9 cellular contexts compared by ENCODE assay signal in the genomic region with DNA sequence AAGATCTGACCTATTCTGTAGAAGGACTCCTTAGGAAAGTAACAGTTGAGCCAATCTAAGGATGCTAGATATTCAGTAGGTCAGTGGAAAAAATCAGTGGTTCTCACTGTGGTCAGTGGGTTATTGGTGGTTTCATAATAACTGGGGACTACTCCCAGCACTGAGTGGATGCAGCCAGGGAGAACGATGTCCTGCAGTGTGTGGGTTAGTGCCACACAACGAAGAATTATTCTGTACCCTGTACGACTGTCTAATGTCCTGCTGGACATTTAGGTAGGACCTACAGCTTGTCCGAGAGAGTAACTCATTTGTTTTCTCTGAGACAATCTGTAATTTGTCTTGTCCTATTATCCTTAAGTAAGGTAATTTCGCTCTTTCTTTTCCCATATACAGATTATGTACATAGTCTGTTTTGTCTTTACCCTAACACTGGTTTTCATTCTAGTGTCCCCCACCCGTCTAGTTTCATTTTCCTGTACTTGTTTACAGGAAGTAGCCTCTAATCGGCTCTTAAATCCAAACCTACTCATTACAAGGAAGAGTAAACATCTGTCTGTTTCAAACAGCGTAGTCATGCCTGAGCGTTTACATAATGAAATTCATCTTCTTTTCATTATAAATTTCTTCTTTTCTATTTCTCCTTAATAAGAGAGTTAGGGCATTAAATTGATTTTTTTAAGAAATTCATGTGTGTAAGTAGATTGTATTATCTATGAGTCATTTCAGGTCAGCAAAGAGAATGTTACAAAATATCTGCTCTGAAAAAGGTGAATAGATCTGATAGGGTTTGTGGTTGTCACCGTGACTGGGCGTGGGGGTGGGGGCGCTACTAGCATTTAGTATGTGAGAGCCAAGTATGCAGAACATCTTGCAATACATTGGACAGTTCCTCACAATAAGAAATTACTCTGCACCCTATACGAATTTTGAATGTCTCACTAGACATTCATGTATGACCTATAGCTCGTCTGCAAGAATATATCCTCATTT. TPM values are rescaled to one million over a fixed set of nuclear protein-coding genes. Genes with fewer than 3 reads are reported as not detected.
DNase-seq lines count a peak whose midpoint lies in the region; ATAC-seq, FAIRE-seq and TF ChIP-seq lines count a peak whose summit lies in the region.
"Had no signal": no experiment of that assay in that cellular context is flagged by ENCODE, and none has a peak within 500 bp of the region (broad histone marks: within the 10 kb centered on the region; RNA-seq: fewer than 3 reads in every experiment).

No MANE protein-coding gene starts in this region.

- H3K9me2 ChIP-seq in Loucy (replicated peaks; ENCODE audit: low read depth, low read length), result no peaks in the 10 kb centered on the region

- H3K27me3 ChIP-seq in BLaER1 treated with 17β-estradiol and CSF1 and Interleukin-3, amounts not matched to agents 10 nM and 100 nM, result no peaks in the 10 kb centered on the region
- no peaks in the 10 kb centered on the region for H3K27me3 ChIP-seq in Loucy (ENCODE audit: insufficient read depth, low read length, poor library complexity, severe bottlenecking)
- H3K27me3 ChIP-seq in upper lobe of right lung, result no peaks in the 10 kb centered on the region
- H3K27me3 ChIP-seq: pancreas had no signal

- H3K4me3 Mint-ChIP-seq in activated CD8-positive, alpha-beta T cell treated with anti-CD3 and anti-CD28 coated beads for 36 hours, result no peak overlapping the region

- intact Hi-C loops in activated CD8-positive, alpha-beta T cell treated with anti-CD3 and anti-CD28 coated beads for 36 hours (cut with micrococcal nuclease), result no loop called here
- intact Hi-C loops in upper lobe of right lung (cut with DNase I), result no loop called here

- DNase-seq in activated CD8-positive, alpha-beta T cell treated with anti-CD3 and anti-CD28 coated beads for 36 hours, result peak; percentile 91
- DNase-seq in upper lobe of right lung, result no peak
- DNase-seq: pancreas had no signal

- H3F3A ChIP-seq in Loucy (ENCODE audit: low read depth), result peaks cover 11% of the 10 kb centered on the region

- peaks cover 0 to 44% (median 11%) of the 10 kb centered on the region in 11 experiments; a peak in 15 of 22 replicates for H4K20me1 ChIP-seq in BLaER1 treated with 17β-estradiol and CSF1 and Interleukin-3, amounts not matched to agents 10 nM and 100 nM
- H4K20me1 ChIP-seq in Loucy (ENCODE audit: insufficient read depth, low read length, poor library complexity, severe bottlenecking), result peaks cover 20% of the 10 kb centered on the region

- ATAC-seq in activated CD8-positive, alpha-beta T cell treated with anti-CD3 and anti-CD28 coated beads for 36 hours, result peak; percentile 55
- peak; percentile 30 for ATAC-seq in upper lobe of right lung
- ATAC-seq in HG03135 (IDR thresholded peaks at IDR 0.05; ENCODE audit: unreplicated experiment), result no peak
- no peak for ATAC-seq in HG03175 (IDR thresholded peaks at IDR 0.05; ENCODE audit: unreplicated experiment)
- no peak for ATAC-seq in GM19463 (IDR thresholded peaks at IDR 0.05; ENCODE audit: unreplicated experiment)

- POLR2A ChIA-PET in activated CD8-positive, alpha-beta T cell treated with anti-CD3 and anti-CD28 coated beads for 36 hours (lab: Charles Lee), result interaction anchor here (0.6 to 2.9 kb wide), 8 partner anchors 8 to 111 kb away, joined by 3 to 13 read pairs (median 3); partner anchors contain the start of gene ZC3HAV1L

- peaks cover 32 to 62% (median 54%) of the 10 kb centered on the region in 11 experiments for H3K36me3 ChIP-seq in BLaER1 treated with 17β-estradiol and CSF1 and Interleukin-3, amounts not matched to agents 10 nM and 100 nM
- H3K36me3 ChIP-seq in Loucy (ENCODE audit: insufficient read depth, low read length) (peaks cover 36% of the 10 kb centered on the region), upper lobe of right lung (peaks cover 41% of the 10 kb centered on the region)
- H3K36me3 ChIP-seq: pancreas had no signal

- no peak overlapping the region for H3K4me3 ChIP-seq in BLaER1 treated with 17β-estradiol and CSF1 and Interleukin-3, amounts not matched to agents 10 nM and 100 nM
- H3K4me3 ChIP-seq in Loucy (ENCODE audit: low read length, poor library complexity, severe bottlenecking) (peak overlapping the region; percentile 63), upper lobe of right lung (no peak overlapping the region)
- H3K4me3 ChIP-seq: pancreas had no signal

- H3K36me3 Mint-ChIP-seq in activated CD8-positive, alpha-beta T cell treated with anti-CD3 and anti-CD28 coated beads for 36 hours (ENCODE audit: low read depth), result peaks cover 55% of the 10 kb centered on the region

- no peaks in the 10 kb centered on the region for H3K9me3 ChIP-seq in BLaER1 treated with 17β-estradiol and CSF1 and Interleukin-3, amounts not matched to agents 10 nM and 100 nM (replicated peaks in 1 of 11)
- H3K9me3 ChIP-seq in Loucy (ENCODE audit: insufficient read depth, low read depth, low read length) (no peaks in the 10 kb centered on the region), upper lobe of right lung (no peaks in the 10 kb centered on the region)
- H3K9me3 ChIP-seq: pancreas had no signal

- H3K9me3 Mint-ChIP-seq in activated CD8-positive, alpha-beta T cell treated with anti-CD3 and anti-CD28 coated beads for 36 hours, result no peaks in the 10 kb centered on the region

- H3K4me1 Mint-ChIP-seq in activated CD8-positive, alpha-beta T cell treated with anti-CD3 and anti-CD28 coated beads for 36 hours (ENCODE audit: low read depth), result peaks cover 59% of the 10 kb centered on the region

- H3K27ac ChIP-seq in BLaER1 treated with 17β-estradiol and CSF1 and Interleukin-3, amounts not matched to agents 10 nM and 100 nM, result peak overlapping the region in 10 of 11 experiments; percentile 4 to 53 (median 40); a peak in 15 of 22 replicates
- peak overlapping the region; percentile 32 for H3K27ac ChIP-seq in upper lobe of right lung
- H3K27ac ChIP-seq: pancreas had no signal

- no peaks in the 10 kb centered on the region for H3K27me3 Mint-ChIP-seq in activated CD8-positive, alpha-beta T cell treated with anti-CD3 and anti-CD28 coated beads for 36 hours

- peak overlapping the region; percentile 49 to 79 (median 66) for H3K4me2 ChIP-seq in BLaER1 treated with 17β-estradiol and CSF1 and Interleukin-3, amounts not matched to agents 10 nM and 100 nM
- H3K4me2 ChIP-seq in Loucy (ENCODE audit: low read depth, low read length, poor library complexity, severe bottlenecking), result peak overlapping the region; percentile 69

- no peaks in the 10 kb centered on the region; the same call in 1 of the 2 replicates for H3K79me2 ChIP-seq in Loucy (ENCODE audit: insufficient read depth, low read length)

- H3K4me1 ChIP-seq in BLaER1 treated with 17β-estradiol and CSF1 and Interleukin-3, amounts not matched to agents 10 nM and 100 nM, result peaks cover 26 to 58% (median 41%) of the 10 kb centered on the region in 10 experiments
- H3K4me1 ChIP-seq in Loucy (ENCODE audit: insufficient read depth, low read length, poor library complexity, severe bottlenecking), result peaks cover 29% of the 10 kb centered on the region
- H3K4me1 ChIP-seq in upper lobe of right lung, result peaks cover 15% of the 10 kb centered on the region
- H3K4me1 ChIP-seq: pancreas had no signal

- TF ChIP-seq CTCF in Loucy (conservative IDR thresholded peaks at IDR 0.05; ENCODE audit: low read length), result peak; percentile 24; the same call in 1 of the 2 replicates
- no peak for TF ChIP-seq CTCF in activated CD8-positive, alpha-beta T cell treated with anti-CD3 and anti-CD28 coated beads for 36 hours (IDR thresholded peaks at IDR 0.05)
- TF ChIP-seq CTCF in upper lobe of right lung (IDR thresholded peaks at IDR 0.05), result no peak

- H3K27ac Mint-ChIP-seq in activated CD8-positive, alpha-beta T cell treated with anti-CD3 and anti-CD28 coated beads for 36 hours, result peak overlapping the region; percentile 89

- no peak overlapping the region for H2AFZ ChIP-seq in Loucy (ENCODE audit: low read length)

- CTCF ChIA-PET in activated CD8-positive, alpha-beta T cell treated with anti-CD3 and anti-CD28 coated beads for 36 hours (lab: Charles Lee), result interaction anchor here (0.9 to 2.1 kb wide), 4 partner anchors 7 to 33 kb away, joined by 3 to 7 read pairs (median 3); partner anchors contain the start of gene ZC3HAV1L

- peak; percentile 81 for FAIRE-seq in islet of Langerhans (lab: Jason Lieb, UNC)
- FAIRE-seq: pancreas had no signal

- H3K9ac ChIP-seq in BLaER1 treated with 17β-estradiol and CSF1 and Interleukin-3, amounts not matched to agents 10 nM and 100 nM, result peak overlapping the region in 1 of 11 experiments; percentile 7; a peak in 2 of 22 replicates
- no peak overlapping the region for H3K9ac ChIP-seq in Loucy (ENCODE audit: low read depth, low read length, poor library complexity, severe bottlenecking)

RNA-seq across cellular contexts. Expression of gene ZC3HAV1L, which starts 8.3 kb away (rescaled TPM):
- 10 to 100 TPM; 19.9 TPM for total RNA-seq in activated CD8-positive, alpha-beta T cell treated with anti-CD3 and anti-CD28 coated beads for 36 hours
- total RNA-seq in upper lobe of right lung, result 6.4 TPM

Comparison
In these comparisons a context has a peak if more than half of its experiments do, and no peak if none do; other contexts are left out.
1. ATAC-seq: peak in activated CD8-positive, alpha-beta T cell treated with anti-CD3 and anti-CD28 coated beads for 36 hours (single experiment) and upper lobe of right lung (single experiment); none in HG03135 (single experiment), HG03175 (single experiment) and GM19463 (single experiment).